Comparison of ENCODE assay signal across 8 cellular contexts in the genomic region with DNA sequence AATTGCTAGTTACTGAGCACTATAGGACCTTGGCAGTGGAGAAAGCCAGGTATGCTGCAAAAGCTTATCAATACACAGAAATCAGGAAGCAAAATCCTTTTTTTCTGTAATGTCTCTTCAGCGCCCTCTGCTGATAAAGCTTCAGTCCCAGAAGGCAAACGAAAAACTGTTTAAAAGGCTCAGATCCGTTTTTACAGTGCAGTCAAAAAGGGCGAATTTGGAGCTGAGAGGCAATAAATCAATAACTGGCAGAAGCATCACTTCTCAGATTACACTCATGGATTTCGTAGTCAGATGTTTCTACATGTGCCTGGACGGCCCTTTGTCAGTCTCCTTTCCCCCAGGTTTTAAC. TPM values are rescaled to one million over a fixed set of nuclear protein-coding genes. Genes with fewer than 3 reads are reported as not detected.
DNase-seq lines count a peak whose midpoint lies in the region; FAIRE-seq lines count a peak whose summit lies in the region.

No MANE protein-coding gene starts in this region.

- no peaks in the 10 kb centered on the region for H3K36me3 Mint-ChIP-seq in activated naive CD8-positive, alpha-beta T cell

- no peaks in the 10 kb centered on the region for H3K27me3 Mint-ChIP-seq in activated naive CD8-positive, alpha-beta T cell

- H3K4me1 Mint-ChIP-seq in activated naive CD8-positive, alpha-beta T cell (ENCODE audit: low read depth) = peaks cover 27% of the 10 kb centered on the region

- H3K36me3 ChIP-seq in BLaER1 (no peaks in the 10 kb centered on the region), small intestine (ENCODE audit: control insufficient read depth in 2 of 2, insufficient read depth in 2 of 2, low read length in 2 of 2) (no peaks in the 10 kb centered on the region)

- peak overlapping the region; percentile 92 for H3K27ac ChIP-seq in BLaER1
- peak overlapping the region; percentile 91 to 93 for H3K27ac ChIP-seq in small intestine (ENCODE audit: low read depth in 1 of 2, low read length in 1 of 2)

- peaks cover 31% of the 10 kb centered on the region for H3K4me1 ChIP-seq in BLaER1
- H3K4me1 ChIP-seq in small intestine (ENCODE audit: control insufficient read depth in 2 of 2, insufficient read depth in 1 of 2, low read depth in 1 of 2, low read length in 1 of 2) = peaks cover 6 to 9% of the 10 kb centered on the region in 2 donors

- H3K4me3 Mint-ChIP-seq in activated naive CD8-positive, alpha-beta T cell = peak overlapping the region; percentile 93

- H3K9me3 ChIP-seq in BLaER1 (no peaks in the 10 kb centered on the region), iPS-18c (ENCODE audit: control insufficient read depth, insufficient read depth, low read length) (no peaks in the 10 kb centered on the region), small intestine (ENCODE audit: control insufficient read depth, low read depth) (no peaks in the 10 kb centered on the region)

- H3K4me3 ChIP-seq in BLaER1 (peak overlapping the region; percentile 98), iPS-18c (ENCODE audit: insufficient read depth, low read depth, low read length) (peak overlapping the region; percentile 49; the same call in 1 of the 2 replicates), small intestine (ENCODE audit: low read depth in 1 of 2, low read length in 2 of 2) (peak overlapping the region; percentile 32 to 91)

- 7 to 15% (median 7%) methylated on average over 6 of the region's 6 CpGs for WGBS in small intestine, 3 donors

- no peaks in the 10 kb centered on the region for H3K9me3 Mint-ChIP-seq in activated naive CD8-positive, alpha-beta T cell (ENCODE audit: low read depth)

- peak overlapping the region; percentile 80 for H3K4me2 ChIP-seq in BLaER1

- FAIRE-seq in GM19239 (lab: Jason Lieb, UNC) (peak; percentile 86), small intestine (lab: Jason Lieb, UNC) (no peak)

- peak overlapping the region; percentile 94 for H3K9ac ChIP-seq in BLaER1

- H3K27me3 ChIP-seq in BLaER1 = no peaks in the 10 kb centered on the region
- no peaks in the 10 kb centered on the region for H3K27me3 ChIP-seq in small intestine (ENCODE audit: control insufficient read depth in 2 of 2, insufficient read depth in 2 of 2, low read length in 2 of 2)

- H4K20me1 ChIP-seq in BLaER1 = peaks cover 25% of the 10 kb centered on the region

- peak overlapping the region; percentile 92 for H3K27ac Mint-ChIP-seq in activated naive CD8-positive, alpha-beta T cell

- no peak for DNase-seq in GM19239 (ENCODE audit: insufficient read length, low spot score)
- peak; percentile 56 for DNase-seq in NCI-H2107 treated with DMSO at 0.1 percent for 48 hours (lab: John Stamatoyannopoulos, UW; ENCODE audit: unreplicated experiment)
- DNase-seq in small intestine = peak; percentile 79
- no peak for DNase-seq in NCI-H187 (lab: John Stamatoyannopoulos, UW)
- DNase-seq in DMS79 (lab: John Stamatoyannopoulos, UW) = no peak

RNA-seq across cellular contexts. Expression of gene MAN2A1, which starts 1.1 kb away (rescaled TPM):
- polyA plus RNA-seq in small intestine = 10 to 100 TPM; 16.3 to 26.2 (median 17.3) TPM

Comparison
In these comparisons a context has a peak if more than half of its experiments do, and no peak if none do; other contexts are left out.
1. DNase-seq: peak in NCI-H2107 treated with DMSO at 0.1 percent for 48 hours (single experiment) and small intestine (single experiment); none in GM19239 (single experiment), NCI-H187 (0 of 2) and DMS79 (single experiment).
2. Peak in every context shown above with its lines, with median percentiles within 50 percentile points of each other: H3K4me3 ChIP-seq.